15 cellular contexts compared by ENCODE assay signal in the genomic region with DNA sequence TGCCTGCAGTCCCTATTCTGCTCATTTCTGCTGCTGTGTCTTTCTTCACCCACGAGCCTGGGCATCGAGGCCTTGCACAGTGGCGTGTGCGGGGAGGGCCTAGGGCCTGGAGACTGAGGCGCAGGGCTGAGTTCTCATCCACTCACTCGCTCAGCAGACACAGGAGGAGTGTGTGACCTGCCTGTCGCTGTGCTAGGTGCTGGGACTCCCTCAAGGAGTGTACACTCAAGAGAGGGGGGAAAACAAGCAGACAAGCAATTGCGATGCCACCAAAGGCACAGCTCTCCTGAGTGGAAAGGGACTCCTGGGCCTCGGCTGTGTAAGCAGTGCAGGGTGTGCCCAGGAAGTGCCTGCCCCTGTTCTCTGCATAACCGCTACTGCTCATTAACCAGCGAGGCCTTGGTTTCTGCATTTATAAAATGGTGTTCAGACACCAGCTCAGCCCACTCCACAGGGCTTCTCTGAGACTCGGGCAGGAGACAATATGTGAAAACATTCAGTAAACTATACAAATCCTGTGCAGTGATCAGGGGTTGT. TPM values are rescaled to one million over a fixed set of nuclear protein-coding genes. Genes with fewer than 3 reads are reported as not detected.
A peak's percentile ranks its signal among the peaks of the same experiment; 100 is the strongest.
DNase-seq lines count a peak whose midpoint lies in the region; ATAC-seq and TF ChIP-seq lines count a peak whose summit lies in the region.
"Had no signal": no experiment of that assay in that cellular context is flagged by ENCODE, and none has a peak within 500 bp of the region (broad histone marks: within the 10 kb centered on the region; RNA-seq: fewer than 3 reads in every experiment).

No MANE protein-coding gene starts in this region.

- intact Hi-C loops in cardiac septum (cut with DNase I) (no loop called here), left colon (cut with DNase I, micrococcal nuclease) (no loop called here), prostate gland (cut with DNase I) (no loop called here)

- H3K18ac ChIP-seq in neuronal stem cell (ENCODE audit: low read length), result peak overlapping the region; percentile 79

- no peaks in the 10 kb centered on the region for H3K36me3 Mint-ChIP-seq in stimulated activated naive B cell treated with anti-CD40 and anti-IgM and Interleukin-4, amounts not matched to agents 10 μg/mL and 1 μg/mL and 100 μg/mL, for 72 hours
- H3K36me3 Mint-ChIP-seq: CD8-positive, alpha-beta T cell had no signal

- H3K36me3 ChIP-seq in right atrium auricular region (no peaks in the 10 kb centered on the region), neuronal stem cell (replicated peaks in 1 of 2; ENCODE audit: control insufficient read depth in 2 of 2, insufficient read depth in 2 of 2, low read length in 2 of 2) (no peaks in the 10 kb centered on the region), prostate gland (no peaks in the 10 kb centered on the region)
- H3K36me3 ChIP-seq: BE2C had no signal

- H3K4me3 Mint-ChIP-seq in stimulated activated naive B cell treated with anti-CD40 and anti-IgM and Interleukin-4, amounts not matched to agents 10 μg/mL and 1 μg/mL and 100 μg/mL, for 72 hours, result no peak overlapping the region
- H3K4me3 Mint-ChIP-seq: CD8-positive, alpha-beta T cell had no signal

- no peak overlapping the region for H3K4me2 ChIP-seq in neuronal stem cell (ENCODE audit: insufficient read depth, low read length, poor library complexity, severe bottlenecking)
- H3K4me2 ChIP-seq: A549 had no signal

- H3K27me3 ChIP-seq in right atrium auricular region (no peaks in the 10 kb centered on the region), neuronal stem cell (ENCODE audit: control insufficient read depth in 3 of 3, insufficient read depth in 3 of 3, low read depth in 1 of 3, low read length in 3 of 3) (peaks cover 0 to 24% (median 0%) of the 10 kb centered on the region in 3 experiments), prostate gland (replicated peaks; ENCODE audit: insufficient read depth) (no peaks in the 10 kb centered on the region)
- H3K27me3 ChIP-seq: BE2C had no signal

- H3K27ac Mint-ChIP-seq in stimulated activated naive B cell treated with anti-CD40 and anti-IgM and Interleukin-4, amounts not matched to agents 10 μg/mL and 1 μg/mL and 100 μg/mL, for 72 hours, result no peak overlapping the region
- H3K27ac Mint-ChIP-seq: CD8-positive, alpha-beta T cell had no signal

- no peak overlapping the region for H3K27ac ChIP-seq in right atrium auricular region
- H3K27ac ChIP-seq in neuronal stem cell (replicated peaks; ENCODE audit: low read length), result no peak overlapping the region
- H3K27ac ChIP-seq in prostate gland, result no peak overlapping the region
- H3K27ac ChIP-seq: A549, C4-2B had no signal

- no peak overlapping the region for H3K14ac ChIP-seq in neuronal stem cell (ENCODE audit: low read length)

- H3K9me3 ChIP-seq in right atrium auricular region (no peaks in the 10 kb centered on the region), neuronal stem cell (replicated peaks in 1 of 2; ENCODE audit: control insufficient read depth in 2 of 2, insufficient read depth in 1 of 2, low read depth in 1 of 2, low read length in 2 of 2) (no peaks in the 10 kb centered on the region), prostate gland (no peaks in the 10 kb centered on the region)
- H3K9me3 ChIP-seq: A549, BE2C had no signal

- no peak overlapping the region for H4K91ac ChIP-seq in neuronal stem cell (ENCODE audit: low read depth, low read length, poor library complexity)

- no peak overlapping the region for H2BK5ac ChIP-seq in neuronal stem cell (ENCODE audit: low read length)

- no peak overlapping the region for H2BK12ac ChIP-seq in neuronal stem cell (ENCODE audit: low read length)

- peaks cover 0 to 2% of the 10 kb centered on the region in 2 donors for H3K27me3 Mint-ChIP-seq in stimulated activated naive B cell treated with anti-CD40 and anti-IgM and Interleukin-4, amounts not matched to agents 10 μg/mL and 1 μg/mL and 100 μg/mL, for 72 hours

- H3K9me3 Mint-ChIP-seq in stimulated activated naive B cell treated with anti-CD40 and anti-IgM and Interleukin-4, amounts not matched to agents 10 μg/mL and 1 μg/mL and 100 μg/mL, for 72 hours, result no peaks in the 10 kb centered on the region
- H3K9me3 Mint-ChIP-seq: CD8-positive, alpha-beta T cell had no signal

- no CpG with 5 or more reads among the region's 12 CpGs for WGBS in neuronal stem cell (ENCODE audit: extremely low coverage in 2 of 2, insufficient read length in 2 of 2, insufficient replicate concordance in 1 of 2), 2 donors
- WGBS in prostate gland, result 88% methylated on average over 12 of the region's 12 CpGs

- peak overlapping the region; percentile 39 for H3K9ac ChIP-seq in neuronal stem cell (ENCODE audit: low read depth, low read length, poor library complexity)

- H3K4ac ChIP-seq in neuronal stem cell (ENCODE audit: low read length), result no peak overlapping the region

- TF ChIP-seq CTCF in right atrium auricular region (IDR thresholded peaks at IDR 0.05) (no peak), prostate gland (IDR thresholded peaks at IDR 0.05) (no peak)

- peak overlapping the region; percentile 43 for H2BK15ac ChIP-seq in neuronal stem cell (ENCODE audit: low read length)

- peak; percentile 87 for ATAC-seq in left colon
- no peak for ATAC-seq in stimulated activated naive B cell treated with anti-CD40 and anti-IgM and Interleukin-4, amounts not matched to agents 10 μg/mL and 1 μg/mL and 100 μg/mL, for 72 hours (replicated peaks)
- ATAC-seq: A549; CD8-positive, alpha-beta T cell had no signal

- peaks cover 7 to 8% of the 10 kb centered on the region in 2 donors for H3K4me1 Mint-ChIP-seq in stimulated activated naive B cell treated with anti-CD40 and anti-IgM and Interleukin-4, amounts not matched to agents 10 μg/mL and 1 μg/mL and 100 μg/mL, for 72 hours

- H4K8ac ChIP-seq in neuronal stem cell (ENCODE audit: low read depth, low read length), result no peak overlapping the region

- H3K4me1 ChIP-seq in right atrium auricular region (peaks cover 0 to 9% of the 10 kb centered on the region in 2 donors), neuronal stem cell (ENCODE audit: control insufficient read depth in 2 of 2, insufficient read depth in 1 of 2, low read depth in 1 of 2, low read length in 2 of 2) (peaks cover 2 to 40% of the 10 kb centered on the region in 2 donors), prostate gland (replicated peaks) (no peaks in the 10 kb centered on the region)
- H3K4me1 ChIP-seq: A549 had no signal

- H3K23ac ChIP-seq in neuronal stem cell (ENCODE audit: low read depth, low read length, poor library complexity), result peak overlapping the region; percentile 62

- H2AFZ ChIP-seq in neuronal stem cell (ENCODE audit: low read length), result no peak overlapping the region

- peak overlapping the region; percentile 34 for H2AK5ac ChIP-seq in neuronal stem cell (ENCODE audit: low read depth, low read length)

- H3K4me3 ChIP-seq in right atrium auricular region, result no peak overlapping the region
- no peak overlapping the region for H3K4me3 ChIP-seq in neuronal stem cell (ENCODE audit: low read length in 2 of 2)
- no peak overlapping the region for H3K4me3 ChIP-seq in prostate gland
- H3K4me3 ChIP-seq: A549 had no signal

- TF ChIP-seq POLR2A in prostate gland (IDR thresholded peaks at IDR 0.05), result no peak

- DNase-seq in cardiac septum (ENCODE audit: low spot score), result peak; percentile 46
- DNase-seq in right atrium auricular region (ENCODE audit: low spot score), result no peak
- peak in 1 of 2 donors; percentile 21 for DNase-seq in left colon
- no peak for DNase-seq in neuronal stem cell (ENCODE audit: low spot score)
- no peak for DNase-seq in ureter (ENCODE audit: low spot score)
- no peak for DNase-seq in prostate gland (ENCODE audit: low spot score)
- no peak for DNase-seq in stimulated activated naive B cell treated with anti-CD40 and anti-IgM and Interleukin-4, amounts not matched to agents 10 μg/mL and 1 μg/mL and 100 μg/mL, for 72 hours
- DNase-seq: BE2C; CD8-positive, alpha-beta T cell; COR-L47; GF-D8; H7 had no signal

- no peaks in the 10 kb centered on the region for H3K79me1 ChIP-seq in neuronal stem cell (ENCODE audit: low read depth, low read length)

- no peak overlapping the region for H2BK120ac ChIP-seq in neuronal stem cell (ENCODE audit: low read depth, low read length)

RNA-seq across cellular contexts. Expression of a gene that starts 4.2 kb away (rescaled TPM):
- total RNA-seq in cardiac septum, result not detected
- total RNA-seq in right atrium auricular region, result not detected
- total RNA-seq in left colon, result not detected
- 4.2 TPM for polyA plus RNA-seq in neuronal stem cell (2013, experiment 1 of 2)
- 4.3 TPM for polyA plus RNA-seq in neuronal stem cell (2013, experiment 2 of 2)
- 0.65 TPM for total RNA-seq in ureter
- total RNA-seq in prostate gland, result under 1 TPM; 0.27 to 0.28 TPM
- total RNA-seq: CD8-positive, alpha-beta T cell; H7 had no signal
- polyA plus RNA-seq: A549, AG04450 had no signal
